ENCODE assay signal across 31 cellular contexts in genomic region chr19:51668167-51668566, GRCh38. TPM values are rescaled to one million over a fixed set of nuclear protein-coding genes. Genes with fewer than 3 reads are reported as not detected.
"Had no signal": no experiment of that assay in that cellular context is flagged by ENCODE, and none has a peak within 500 bp of the region (broad histone marks: within the 10 kb centered on the region; RNA-seq: fewer than 3 reads in every experiment).

No MANE protein-coding gene starts in this region.

- H3K36me3 ChIP-seq: adrenal gland, colonic mucosa, MG63, SJCRH30 had no signal

- ATAC-seq: activated T-helper 17 cell treated with anti-CD3 and anti-CD28 coated beads, Interleukin-2, amount 50 U/mL, for 72 hours; Panc1; Right ventricle myocardium inferior had no signal

- H3K4me3 ChIP-seq: adrenal gland, colonic mucosa, MG63, SJCRH30 had no signal

- H3K4me1 ChIP-seq: adrenal gland, colonic mucosa, SJCRH30 had no signal

- H3K9me3 ChIP-seq: adrenal gland, colonic mucosa, MG63, SJCRH30, SK-N-SH had no signal

- H3K27me3 ChIP-seq: colonic mucosa, SJCRH30 had no signal

- DNase-seq: activated B cell treated with CpG ODN at 0.5 μM for 24 hours; activated CD4-positive, alpha-beta memory T cell treated with anti-CD3 and anti-CD28 coated beads, Interleukin-2, amount 10 ng/mL, durations not matched to agents 7 days and 5 days; activated CD4-positive, alpha-beta T cell treated with anti-CD3 and anti-CD28 coated beads for 1 hour; activated CD4-positive, alpha-beta T cell treated with anti-CD3 and anti-CD28 coated beads, Interleukin-2, amount 50 U/mL, for 1 hour; activated gamma-delta T cell treated with Interleukin-2 at 50 U/mL for 16 hours; activated naive CD4-positive, alpha-beta T cell treated with anti-CD3 and anti-CD28 coated beads, Interleukin-2, amount 50 U/mL, for 16 hours; activated naive CD8-positive, alpha-beta T cell treated with anti-CD3 and anti-CD28 coated beads, Interleukin-2, amount 10 ng/mL, durations not matched to agents 7 days and 5 days; activated T-cell treated with anti-CD3 and anti-CD28 coated beads for 4 hours; activated T-cell treated with anti-CD3 and anti-CD28 coated beads, Interleukin-2, amount 50 U/mL, for 48 hours; adrenal gland; anterior cingulate cortex; caudate nucleus; colonic mucosa; MG63; NCI-H1092 treated with DMSO at 0.1 percent for 48 hours; NCI-H1436; NCI-H1694 treated with DMSO at 0.1 percent for 48 hours; NCI-H2029 treated with DMSO at 0.1 percent for 48 hours; NCI-H510A treated with DMSO at 0.1 percent for 48 hours; NCI-H69; NK-92 treated with Interleukin-12 subunit alpha and Interleukin-12 subunit beta, amount 100 ng/mL, for 24 hours; OCI-M1; RPMI8226; SJCRH30; SK-N-SH; SW 1271; T-helper 9 cell had no signal

- H3K27ac ChIP-seq: adrenal gland, colonic mucosa, SJCRH30 had no signal

RNA-seq across cellular contexts. Expression of gene SIGLEC14, which starts 21.5 kb away (rescaled TPM):
- total RNA-seq: activated CD4-positive, alpha-beta memory T cell treated with anti-CD3 and anti-CD28 coated beads, Interleukin-2, amount 10 ng/mL, durations not matched to agents 7 days and 5 days; activated T-helper 17 cell treated with anti-CD3 and anti-CD28 coated beads, Interleukin-2, amount 50 U/mL, for 72 hours; SJCRH30 had no signal

RNA-seq across cellular contexts. Expression of gene SIGLEC5, which starts 38.0 kb away (rescaled TPM):
- total RNA-seq: activated CD4-positive, alpha-beta memory T cell treated with anti-CD3 and anti-CD28 coated beads, Interleukin-2, amount 10 ng/mL, durations not matched to agents 7 days and 5 days; activated CD8-positive, alpha-beta memory T cell treated with anti-CD3 and anti-CD28 coated beads for 36 hours; activated naive CD8-positive, alpha-beta T cell treated with anti-CD3 and anti-CD28 coated beads, Interleukin-2, amount 10 ng/mL, durations not matched to agents 7 days and 5 days; activated T-helper 17 cell treated with anti-CD3 and anti-CD28 coated beads, Interleukin-2, amount 50 U/mL, for 72 hours; colonic mucosa; Right ventricle myocardium inferior; SJCRH30 had no signal

RNA-seq across cellular contexts. Expression of gene HAS1, which starts 55.6 kb away (rescaled TPM):
- total RNA-seq: activated B cell treated with CpG ODN at 0.5 μM for 24 hours; activated CD4-positive, alpha-beta memory T cell treated with anti-CD3 and anti-CD28 coated beads, Interleukin-2, amount 10 ng/mL, durations not matched to agents 7 days and 5 days; activated CD8-positive, alpha-beta memory T cell treated with anti-CD3 and anti-CD28 coated beads for 36 hours; activated naive CD8-positive, alpha-beta T cell treated with anti-CD3 and anti-CD28 coated beads, Interleukin-2, amount 10 ng/mL, durations not matched to agents 7 days and 5 days; activated T-helper 17 cell treated with anti-CD3 and anti-CD28 coated beads, Interleukin-2, amount 50 U/mL, for 72 hours; SJCRH30 had no signal
